Comparison of ENCODE assay signal across 11 cellular contexts in the genomic region with DNA sequence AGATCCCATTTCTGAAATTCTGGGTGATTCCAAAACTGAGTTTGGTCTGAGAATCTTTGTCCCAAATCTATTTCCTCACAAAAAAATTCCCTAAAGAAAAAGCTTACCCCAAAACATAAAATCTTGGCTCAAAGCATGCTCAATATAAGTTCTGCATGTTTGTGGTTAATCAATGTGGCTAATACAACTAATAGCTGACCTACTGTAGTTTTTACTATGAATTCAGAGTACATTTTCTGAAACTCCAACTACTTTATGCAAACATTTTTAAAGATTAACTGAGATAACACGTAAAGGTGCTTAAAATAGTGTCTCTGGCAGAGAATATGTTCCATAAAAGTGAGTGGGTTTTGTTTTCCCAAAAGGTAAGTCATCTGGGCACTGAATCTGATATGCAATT.
DNase-seq lines count a peak whose midpoint lies in the region; ATAC-seq and TF ChIP-seq lines count a peak whose summit lies in the region.
"Had no signal": no experiment of that assay in that cellular context is flagged by ENCODE, and none has a peak within 500 bp of the region (broad histone marks: within the 10 kb centered on the region; RNA-seq: fewer than 3 reads in every experiment).

No MANE protein-coding gene starts in this region.

- H3K9ac ChIP-seq in BLaER1 (no peak overlapping the region), H9 (ENCODE audit: extremely low read depth, insufficient read length, low read length) (no peak overlapping the region)

- H3K27me3 Mint-ChIP-seq in H9 (ENCODE audit: low read depth) (no peaks in the 10 kb centered on the region), natural killer cell (ENCODE audit: low read depth in 2 of 2) (no peaks in the 10 kb centered on the region)
- H3K27me3 Mint-ChIP-seq in activated naive CD8-positive, alpha-beta T cell = no peaks in the 10 kb centered on the region

- H3K56ac ChIP-seq in H9 (ENCODE audit: insufficient read length, low read depth, low read length) = no peak overlapping the region

- H4K20me1 ChIP-seq in BLaER1 = peaks cover 100% of the 10 kb centered on the region
- no peaks in the 10 kb centered on the region for H4K20me1 ChIP-seq in H9 (ENCODE audit: control insufficient read depth, insufficient read depth, insufficient read length)

- H2AFZ ChIP-seq in H9 (ENCODE audit: low read length) = no peak overlapping the region

- H2BK20ac ChIP-seq in H9 (ENCODE audit: low read depth, low read length, poor library complexity, severe bottlenecking) = no peak overlapping the region

- no peak overlapping the region for H3K23ac ChIP-seq in H9 (ENCODE audit: insufficient read length, low read depth, low read length)

- intact Hi-C loops in natural killer cell (cut with micrococcal nuclease) = loop anchor here (5.0 kb wide), 1 partner anchor 53 kb away; no protein-coding TSS in a partner anchor

- DNase-seq in H9 (no peak), natural killer cell (no peak), DMS53 treated with DMSO at 0.1 percent for 48 hours (lab: John Stamatoyannopoulos, UW; ENCODE audit: unreplicated experiment) (no peak), NCI-H748 treated with DMSO at 0.1 percent for 48 hours (lab: John Stamatoyannopoulos, UW) (no peak), NCI-H774 (lab: John Stamatoyannopoulos, UW) (no peak), SHP77 treated with DMSO at 0.1 percent for 48 hours (lab: John Stamatoyannopoulos, UW) (no peak)
- DNase-seq: MM.1S, NCI-H526 had no signal

- no peaks in the 10 kb centered on the region for H3K36me3 ChIP-seq in BLaER1

- H3K4me1 Mint-ChIP-seq in H9 (peaks cover 34 to 46% of the 10 kb centered on the region in 2 experiments), natural killer cell (peaks cover 51 to 55% of the 10 kb centered on the region in 2 donors)
- H3K4me1 Mint-ChIP-seq in activated naive CD8-positive, alpha-beta T cell (ENCODE audit: low read depth) = peaks cover 56% of the 10 kb centered on the region

- H3K27ac ChIP-seq in BLaER1 (no peak overlapping the region), H9 (ENCODE audit: insufficient read length, low read depth, low read length) (no peak overlapping the region)
- H3K27ac ChIP-seq: C4-2B had no signal

- no peaks in the 10 kb centered on the region for H3K79me1 ChIP-seq in H9 (ENCODE audit: insufficient read depth, low read depth, low read length, poor library complexity, severe bottlenecking)

- TF ChIP-seq CTCF in H9 (conservative IDR thresholded peaks at IDR 0.05) (no peak), natural killer cell (IDR thresholded peaks at IDR 0.05) (no peak)

- ATAC-seq in natural killer cell = no peak

- no peak overlapping the region for H3K4ac ChIP-seq in H9 (ENCODE audit: low read depth, low read length)

- H3K23me2 ChIP-seq in H9 (ENCODE audit: insufficient read length, low read depth, low read length, poor library complexity, severe bottlenecking) = no peaks in the 10 kb centered on the region

- H2BK12ac ChIP-seq in H9 (ENCODE audit: insufficient read length, low read depth, low read length) = no peak overlapping the region

- H3K14ac ChIP-seq in H9 (ENCODE audit: insufficient read depth, low read length) = no peak overlapping the region

- no peak overlapping the region for H2AK5ac ChIP-seq in H9 (ENCODE audit: insufficient read length, low read length)

- no peaks in the 10 kb centered on the region; the same call in 1 of the 2 replicates for H3K9me3 ChIP-seq in BLaER1
- H3K9me3 ChIP-seq in H9 (ENCODE audit: control insufficient read depth, low read depth, low read length) = no peaks in the 10 kb centered on the region

- no peak overlapping the region for H2BK120ac ChIP-seq in H9 (ENCODE audit: low read depth, low read length, poor library complexity, severe bottlenecking)

- H3K4me3 Mint-ChIP-seq in H9 = no peak overlapping the region
- H3K4me3 Mint-ChIP-seq in activated naive CD8-positive, alpha-beta T cell = no peak overlapping the region
- peak overlapping the region; percentile 8 for H3K4me3 Mint-ChIP-seq in natural killer cell

- H4K8ac ChIP-seq in H9 (replicated peaks; ENCODE audit: insufficient read length, low read depth, low read length) = no peak overlapping the region

- no peak overlapping the region for H2BK5ac ChIP-seq in H9 (ENCODE audit: insufficient read length, low read length)

- no peak overlapping the region for H3K18ac ChIP-seq in H9 (ENCODE audit: insufficient read length, low read depth, low read length)

- no CpG with 5 or more reads among the region's 1 CpG for WGBS in H9 (ENCODE audit: extremely low coverage, insufficient read length, low lambda C conversion rate)

- H3K27me3 ChIP-seq in BLaER1 = no peaks in the 10 kb centered on the region
- H3K27me3 ChIP-seq in H9 (ENCODE audit: insufficient read depth, low read length) = no peaks in the 10 kb centered on the region

- H3K9me3 Mint-ChIP-seq in H9 (no peaks in the 10 kb centered on the region), natural killer cell (no peaks in the 10 kb centered on the region)
- no peaks in the 10 kb centered on the region for H3K9me3 Mint-ChIP-seq in activated naive CD8-positive, alpha-beta T cell (ENCODE audit: low read depth)

- H3K36me3 Mint-ChIP-seq in H9 (ENCODE audit: insufficient read depth in 1 of 3, low read depth in 3 of 3) (0 out of 7 replicates have a peak, but pooled peaks cover 0 to 4% (median 0%) of the 10 kb centered on the region in 3 experiments), natural killer cell (no peaks in the 10 kb centered on the region)
- peaks cover 2% of the 10 kb centered on the region for H3K36me3 Mint-ChIP-seq in activated naive CD8-positive, alpha-beta T cell

- H4K5ac ChIP-seq in H9 (ENCODE audit: insufficient read length, low read depth, low read length) = no peak overlapping the region

- H3K4me2 ChIP-seq in BLaER1 (peak overlapping the region; percentile 62), H9 (ENCODE audit: insufficient read depth, insufficient read length, low read length) (no peak overlapping the region)

- no peak overlapping the region for H3K4me3 ChIP-seq in BLaER1

- no peak overlapping the region for H2BK15ac ChIP-seq in H9 (ENCODE audit: low read depth, low read length)

- no peak overlapping the region for H4K91ac ChIP-seq in H9 (ENCODE audit: insufficient read length, low read depth, low read length)

- H3K4me1 ChIP-seq in BLaER1 = peaks cover 46% of the 10 kb centered on the region
- peaks cover 9% of the 10 kb centered on the region; the same call in 1 of the 2 replicates for H3K4me1 ChIP-seq in H9 (ENCODE audit: insufficient read depth, low read length)

- no peak overlapping the region for H3T11ph ChIP-seq in H9 (ENCODE audit: low read length)

- peaks cover 14% of the 10 kb centered on the region; the same call in 1 of the 2 replicates for H3K79me2 ChIP-seq in H9 (ENCODE audit: insufficient read depth, low read length)

- H3K27ac Mint-ChIP-seq in H9 (peak overlapping the region; percentile 28 to 88 (median 73); a peak in 4 of 7 replicates), natural killer cell (peak overlapping the region; percentile 80 to 81)
- peak overlapping the region; percentile 36 for H3K27ac Mint-ChIP-seq in activated naive CD8-positive, alpha-beta T cell
